Comparison of ENCODE assay signal across 26 cellular contexts in the genomic region with DNA sequence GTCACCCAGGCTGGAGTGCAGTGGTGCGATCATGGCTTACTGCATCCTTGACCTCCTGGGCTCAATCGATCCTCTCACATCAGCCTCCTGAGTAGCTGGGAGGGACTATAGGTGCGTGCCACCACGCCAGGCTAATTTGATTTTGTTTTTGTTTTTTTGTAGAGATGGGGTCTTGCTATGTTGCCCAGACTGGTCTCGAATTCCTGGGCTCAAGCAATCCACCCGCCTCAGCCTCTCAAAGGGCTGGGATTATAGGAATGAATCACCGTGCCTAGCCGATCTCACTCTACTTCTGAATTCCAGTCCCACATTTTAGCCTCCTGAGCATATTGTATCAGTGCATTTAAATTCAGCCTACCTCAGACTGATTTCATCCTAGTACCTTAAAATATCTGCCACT. TPM values are rescaled to one million over a fixed set of nuclear protein-coding genes. Genes with fewer than 3 reads are reported as not detected.
"Had no signal": no experiment of that assay in that cellular context is flagged by ENCODE, and none has a peak within 500 bp of the region (broad histone marks: within the 10 kb centered on the region; RNA-seq: fewer than 3 reads in every experiment).

No MANE protein-coding gene starts in this region.

- H3K27ac Mint-ChIP-seq: effector memory CD8-positive, alpha-beta T cell; natural killer cell had no signal

- ATAC-seq: effector memory CD8-positive, alpha-beta T cell; left ventricle myocardium superior; lower lobe of right lung; natural killer cell; pancreas; sciatic nerve; stimulated activated memory B cell treated with anti-CD40 and anti-IgM and Interleukin-4, amounts not matched to agents 10 μg/mL and 1 μg/mL and 100 μg/mL, for 72 hours; upper lobe of right lung had no signal

- H3K36me3 ChIP-seq: esophagus squamous epithelium, lower lobe of right lung, neutrophil, suprapubic skin, transverse colon, upper lobe of right lung, uterus had no signal

- H3K4me3 ChIP-seq: esophagus squamous epithelium, lower lobe of right lung, pancreas, smooth muscle cell, suprapubic skin, transverse colon, upper lobe of right lung, uterus had no signal

- DNase-seq: cortex of kidney; effector memory CD8-positive, alpha-beta T cell; erythroblast; esophagus squamous epithelium; foreskin melanocyte; head of caudate nucleus; left ventricle myocardium superior; lower lobe of right lung; natural killer cell; pancreas; stimulated activated CD4-positive, alpha-beta T cell treated with anti-CD3 and anti-CD28 coated beads, Interleukin-4, amount 100 ng/mL, for 4 hours; stimulated activated naive CD8-positive, alpha-beta T cell treated with anti-CD3 and anti-CD28 coated beads, Interleukin-15, amount 100 ng/mL, for 72 hours; transverse colon; upper lobe of right lung; uterus had no signal

- H3K9me3 Mint-ChIP-seq: effector memory CD8-positive, alpha-beta T cell; natural killer cell; stimulated activated naive CD8-positive, alpha-beta T cell treated with anti-CD3 and anti-CD28 coated beads, Interleukin-15, amount 100 ng/mL, for 72 hours had no signal

- H3K27me3 Mint-ChIP-seq: effector memory CD8-positive, alpha-beta T cell; stimulated activated memory B cell treated with anti-CD40 and anti-IgM and Interleukin-4, amounts not matched to agents 10 μg/mL and 1 μg/mL and 100 μg/mL, for 72 hours; stimulated activated naive CD8-positive, alpha-beta T cell treated with anti-CD3 and anti-CD28 coated beads, Interleukin-15, amount 100 ng/mL, for 72 hours had no signal

- H3K4me1 ChIP-seq: esophagus squamous epithelium, lower lobe of right lung, pancreas, suprapubic skin, transverse colon, upper lobe of right lung, uterus had no signal

- H3K9me3 ChIP-seq: esophagus squamous epithelium, lower lobe of right lung, neutrophil, pancreas, suprapubic skin, transverse colon, upper lobe of right lung, uterus had no signal

- H3K27me3 ChIP-seq: esophagus squamous epithelium, neutrophil, pancreas, suprapubic skin, transverse colon, upper lobe of right lung, uterus had no signal

- H3K36me3 Mint-ChIP-seq: natural killer cell; stimulated activated memory B cell treated with anti-CD40 and anti-IgM and Interleukin-4, amounts not matched to agents 10 μg/mL and 1 μg/mL and 100 μg/mL, for 72 hours had no signal

- H3K4me2 ChIP-seq: smooth muscle cell had no signal

- H3K4me3 Mint-ChIP-seq: effector memory CD8-positive, alpha-beta T cell; natural killer cell; stimulated activated memory B cell treated with anti-CD40 and anti-IgM and Interleukin-4, amounts not matched to agents 10 μg/mL and 1 μg/mL and 100 μg/mL, for 72 hours had no signal

- H3K27ac ChIP-seq: esophagus squamous epithelium, lower lobe of right lung, neutrophil, pancreas, suprapubic skin, transverse colon, upper lobe of right lung, uterus had no signal

RNA-seq across cellular contexts. Expression of gene CTXND2, which starts 1.8 kb away (rescaled TPM):
- total RNA-seq: dermis microvascular lymphatic vessel endothelial cell, esophagus squamous epithelium, left ventricle myocardium superior, lower lobe of right lung, mononuclear cell, natural killer cell, omental fat pad, pancreas, posterior vena cava, sciatic nerve, smooth muscle cell, suprapubic skin, transverse colon, upper lobe of right lung, uterus had no signal
- polyA plus RNA-seq: keratinocyte, neural cell, pancreas, smooth muscle cell had no signal
